ENCODE assay signal across 8 cellular contexts in the genomic region with DNA sequence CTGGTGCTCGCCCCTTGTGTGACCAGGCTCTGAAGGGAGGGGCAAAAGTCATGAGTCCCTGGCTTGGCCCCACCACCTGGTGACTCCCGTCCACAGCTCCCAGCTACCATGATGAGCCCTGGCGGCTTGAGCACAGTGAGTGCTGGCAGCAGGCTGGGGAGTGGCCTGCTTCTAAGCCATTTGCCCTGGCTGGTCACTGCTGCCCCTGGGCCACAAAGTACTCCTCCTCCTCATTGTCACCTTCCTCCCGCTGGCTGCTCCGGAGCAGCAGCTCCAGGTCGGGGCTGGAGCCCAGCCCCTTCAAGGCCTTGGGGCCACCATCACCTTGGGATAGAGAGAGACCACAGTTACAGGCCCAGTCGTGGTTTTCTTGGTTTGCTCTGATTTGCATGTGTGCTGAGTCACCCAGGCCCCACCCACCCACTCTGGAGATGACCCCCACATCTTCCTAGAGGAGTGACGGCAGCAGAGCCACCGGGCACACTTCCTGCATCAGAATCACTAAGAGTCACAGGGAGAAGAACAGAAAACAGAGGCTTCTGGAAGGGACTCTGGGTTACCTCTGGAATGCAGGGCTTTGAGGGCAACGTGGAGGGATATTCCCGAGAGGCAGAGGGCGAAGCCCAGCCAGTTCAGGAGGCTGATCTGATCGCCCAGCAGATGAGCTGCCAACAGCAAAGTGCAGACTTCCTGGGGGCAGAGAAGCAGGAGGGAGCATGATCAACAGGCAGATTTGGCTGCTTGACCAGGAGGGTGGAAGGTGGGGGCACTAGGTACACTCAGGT. TPM values are rescaled to one million over a fixed set of nuclear protein-coding genes. Genes with fewer than 3 reads are reported as not detected.
DNase-seq lines count a peak whose midpoint lies in the region; ATAC-seq and TF ChIP-seq lines count a peak whose summit lies in the region.

No MANE protein-coding gene starts in this region.

- H3K9me3 ChIP-seq in gastroesophageal sphincter = no peaks in the 10 kb centered on the region

- no peaks in the 10 kb centered on the region for H3K27me3 Mint-ChIP-seq in activated CD8-positive, alpha-beta T cell treated with anti-CD3 and anti-CD28 coated beads, Interleukin-2, amount 10 ng/mL, durations not matched to agents 7 days and 5 days (ENCODE audit: low read depth)

- H3K36me3 Mint-ChIP-seq in activated CD8-positive, alpha-beta T cell treated with anti-CD3 and anti-CD28 coated beads, Interleukin-2, amount 10 ng/mL, durations not matched to agents 7 days and 5 days (ENCODE audit: low read depth) = peaks cover 13% of the 10 kb centered on the region

- H3K27me3 ChIP-seq in gastroesophageal sphincter = no peaks in the 10 kb centered on the region

- H3K4me3 ChIP-seq in AG10803 (ENCODE audit: low read length) = no peak overlapping the region
- H3K4me3 ChIP-seq in gastroesophageal sphincter = no peak overlapping the region

- WGBS in gastroesophageal sphincter (ENCODE audit: low coverage in 1 of 2), 2 donors = 64% methylated on average over 7 of the region's 13 CpGs; no CpG with 5 or more reads in 1 of the 2 donors

- TF ChIP-seq EP300 in gastroesophageal sphincter (IDR thresholded peaks at IDR 0.05) = no peak

- CTCF ChIA-PET in activated CD8-positive, alpha-beta T cell treated with anti-CD3 and anti-CD28 coated beads, Interleukin-2, amount 10 ng/mL, durations not matched to agents 7 days and 5 days (lab: Charles Lee) = interaction anchor here (1.7 to 2.6 kb wide), 4 partner anchors 8 to 54 kb away, joined by 4 to 20 read pairs (median 16); no protein-coding TSS in a partner anchor

- H3K4me1 Mint-ChIP-seq in activated CD8-positive, alpha-beta T cell treated with anti-CD3 and anti-CD28 coated beads, Interleukin-2, amount 10 ng/mL, durations not matched to agents 7 days and 5 days (ENCODE audit: low read depth) = peaks cover 20% of the 10 kb centered on the region

- ATAC-seq in GM18868 (IDR thresholded peaks at IDR 0.05; ENCODE audit: unreplicated experiment) (peak; percentile 63), gastroesophageal sphincter (no peak), omental fat pad (ENCODE audit: low FRiP score) (no peak)
- ATAC-seq in activated CD8-positive, alpha-beta T cell treated with anti-CD3 and anti-CD28 coated beads, Interleukin-2, amount 10 ng/mL, durations not matched to agents 7 days and 5 days = no peak

- H3K27ac ChIP-seq in gastroesophageal sphincter = no peak overlapping the region

- no peak overlapping the region for H3K4me3 Mint-ChIP-seq in activated CD8-positive, alpha-beta T cell treated with anti-CD3 and anti-CD28 coated beads, Interleukin-2, amount 10 ng/mL, durations not matched to agents 7 days and 5 days

- no peak for TF ChIP-seq POLR2A in gastroesophageal sphincter (IDR thresholded peaks at IDR 0.05)

- H3K27ac Mint-ChIP-seq in activated CD8-positive, alpha-beta T cell treated with anti-CD3 and anti-CD28 coated beads, Interleukin-2, amount 10 ng/mL, durations not matched to agents 7 days and 5 days = peak overlapping the region; percentile 33

- DNase-seq in AG10803 (ENCODE audit: low read depth) (peak; percentile 83), HK-2 (ENCODE audit: unreplicated experiment) (peak; percentile 91), islet precursor cell (peak; percentile 95), DMS114 treated with DMSO at 0.1 percent for 48 hours (lab: John Stamatoyannopoulos, UW; ENCODE audit: unreplicated experiment) (no peak), omental fat pad (ENCODE audit: low spot score) (no peak)
- no peak for DNase-seq in activated CD8-positive, alpha-beta T cell treated with anti-CD3 and anti-CD28 coated beads, Interleukin-2, amount 10 ng/mL, durations not matched to agents 7 days and 5 days

- POLR2A ChIA-PET in activated CD8-positive, alpha-beta T cell treated with anti-CD3 and anti-CD28 coated beads, Interleukin-2, amount 10 ng/mL, durations not matched to agents 7 days and 5 days (lab: Charles Lee) = no interaction called here

- TF ChIP-seq CTCF in AG10803 (conservative IDR thresholded peaks at IDR 0.05; ENCODE audit: low read length) (no peak), gastroesophageal sphincter (IDR thresholded peaks at IDR 0.05) (no peak), omental fat pad (IDR thresholded peaks at IDR 0.05) (no peak)

- H3K36me3 ChIP-seq in gastroesophageal sphincter = peaks cover 0 to 68% of the 10 kb centered on the region in 2 donors

- no peaks in the 10 kb centered on the region for H3K9me3 Mint-ChIP-seq in activated CD8-positive, alpha-beta T cell treated with anti-CD3 and anti-CD28 coated beads, Interleukin-2, amount 10 ng/mL, durations not matched to agents 7 days and 5 days (ENCODE audit: insufficient read depth)

- peaks cover 0 to 31% (median 0%) of the 10 kb centered on the region in 3 donors for H3K4me1 ChIP-seq in gastroesophageal sphincter

RNA-seq across cellular contexts. Expression of a gene that starts 42.1 kb away (rescaled TPM):
- total RNA-seq in activated CD8-positive, alpha-beta T cell treated with anti-CD3 and anti-CD28 coated beads, Interleukin-2, amount 10 ng/mL, durations not matched to agents 7 days and 5 days = not detected
- under 1 TPM in 1 of 4 donors, not detected in 3; 0.15 TPM for total RNA-seq in gastroesophageal sphincter
- total RNA-seq in omental fat pad = under 1 TPM; 0.24 to 0.46 (median 0.31) TPM

RNA-seq across cellular contexts. Expression of a gene that starts 56.0 kb away (rescaled TPM):
- total RNA-seq in activated CD8-positive, alpha-beta T cell treated with anti-CD3 and anti-CD28 coated beads, Interleukin-2, amount 10 ng/mL, durations not matched to agents 7 days and 5 days = 10 to 100 TPM; 66.1 to 82.3 TPM
- total RNA-seq in gastroesophageal sphincter (10 to 100 TPM; 41.6 to 69.1 (median 53.8) TPM), omental fat pad (10 to 100 TPM; 30.7 to 57.6 (median 47.4) TPM)

Comparison
In these comparisons a context has a peak if more than half of its experiments do, and no peak if none do; other contexts are left out.
1. DNase-seq: peak in AG10803 (single experiment), HK-2 (single experiment) and islet precursor cell (single experiment); none in activated CD8-positive, alpha-beta T cell treated with anti-CD3 and anti-CD28 coated beads, Interleukin-2, amount 10 ng/mL, durations not matched to agents 7 days and 5 days (single experiment), DMS114 treated with DMSO at 0.1 percent for 48 hours (single experiment) and omental fat pad (single experiment).